ENCODE assay signal across 10 cellular contexts in genomic region chr16:15502041-15502725, GRCh38.
DNase-seq lines count a peak whose midpoint lies in the region; ATAC-seq, FAIRE-seq and TF ChIP-seq lines count a peak whose summit lies in the region.
"Had no signal": no experiment of that assay in that cellular context is flagged by ENCODE, and none has a peak within 500 bp of the region (broad histone marks: within the 10 kb centered on the region; RNA-seq: fewer than 3 reads in every experiment).

No MANE protein-coding gene starts in this region.

- H3F3A ChIP-seq in PC-3 (ENCODE audit: low read length, unreplicated experiment): no peaks in the 10 kb centered on the region

- H2AFZ ChIP-seq in PC-3 (ENCODE audit: low read length): peak overlapping the region; percentile 59

- H3K36me3 Mint-ChIP-seq in T-cell: no peaks in the 10 kb centered on the region

- no peaks in the 10 kb centered on the region for H3K27me3 ChIP-seq in PC-3 (ENCODE audit: low read length)
- H3K27me3 ChIP-seq in Peyer's patch: no peaks in the 10 kb centered on the region

- no peak overlapping the region for H3K4me3 ChIP-seq in PC-3 (ENCODE audit: low read length)
- no peak overlapping the region for H3K4me3 ChIP-seq in Peyer's patch
- H3K4me3 ChIP-seq in lower leg skin (ENCODE audit: low read depth, poor library complexity, severe bottlenecking): no peak overlapping the region

- H4K20me1 ChIP-seq in PC-3 (ENCODE audit: low read length): no peaks in the 10 kb centered on the region

- TF ChIP-seq CTCF in PC-3 (conservative IDR thresholded peaks at IDR 0.05; ENCODE audit: low read depth, low read length) (no peak), Peyer's patch (IDR thresholded peaks at IDR 0.05) (no peak), lower leg skin (IDR thresholded peaks at IDR 0.05) (no peak)

- H3K4me1 Mint-ChIP-seq in T-cell: no peaks in the 10 kb centered on the region

- peak overlapping the region; percentile 52 for H3K4me2 ChIP-seq in PC-3 (ENCODE audit: low read length)

- CTCF ChIA-PET in PC-3 (lab: Charles Lee): interaction anchor here (0.5 to 0.6 kb wide), 3 partner anchors 48 to 86 kb away, joined by 3 to 9 read pairs (median 3); no protein-coding TSS in a partner anchor
- CTCF ChIA-PET in T-cell (lab: Charles Lee): no interaction called here

- no peak overlapping the region for H3K9ac ChIP-seq in PC-3 (ENCODE audit: low read length)

- intact Hi-C loops in PC-3 (cut with micrococcal nuclease) (no loop called here), lower leg skin (cut with DNase I; ENCODE audit: low total_unique reads) (no loop called here)

- no peaks in the 10 kb centered on the region for H3K9me3 Mint-ChIP-seq in T-cell

- WGBS in lower leg skin, 2 donors: 54 to 56% methylated on average over 26 of the region's 26 CpGs

- H3K36me3 ChIP-seq in PC-3 (ENCODE audit: low read depth, low read length) (no peaks in the 10 kb centered on the region), Peyer's patch (no peaks in the 10 kb centered on the region)

- peak; percentile 84 for FAIRE-seq in H54 (lab: Jason Lieb, UNC)
- FAIRE-seq: GM18507 had no signal

- ATAC-seq in PC-3: peak; percentile 93
- peak; percentile 62 for ATAC-seq in esophagus mucosa
- no peak for ATAC-seq in HG02884 (IDR thresholded peaks at IDR 0.05; ENCODE audit: unreplicated experiment)
- no peak for ATAC-seq in T-cell (replicated peaks in 1 of 4)

- H3K9me2 ChIP-seq in PC-3 (replicated peaks; ENCODE audit: low read length): no peaks in the 10 kb centered on the region

- H3K4me3 Mint-ChIP-seq in T-cell: no peak overlapping the region

- H3K4me1 ChIP-seq in PC-3 (ENCODE audit: insufficient read depth, low read length): peaks cover 9% of the 10 kb centered on the region
- H3K4me1 ChIP-seq in Peyer's patch: peaks cover 0 to 1% (median 0%) of the 10 kb centered on the region in 4 donors

- H3K9me3 ChIP-seq in PC-3 (ENCODE audit: low read length) (no peaks in the 10 kb centered on the region), Peyer's patch (no peaks in the 10 kb centered on the region)

- no TSS peak for BruUV-seq in PC-3 (replicated peaks; lab: Mats Ljungman, UMichigan)

- TF ChIP-seq POLR2A in H54 (IDR thresholded peaks at IDR 0.05; ENCODE audit: low read depth, low read length) (no peak), Peyer's patch (IDR thresholded peaks at IDR 0.05) (no peak), lower leg skin (IDR thresholded peaks at IDR 0.05) (no peak)

- no peaks in the 10 kb centered on the region for H3K79me2 ChIP-seq in PC-3 (ENCODE audit: low read length)

- peaks cover 8 to 12% of the 10 kb centered on the region in 2 donors for H3K27me3 Mint-ChIP-seq in T-cell

- no peak overlapping the region for H3K27ac Mint-ChIP-seq in T-cell

- H3K27ac ChIP-seq in PC-3 (ENCODE audit: low read length) (peak overlapping the region; percentile 49), Peyer's patch (no peak overlapping the region)

- DNase-seq in H54 (ENCODE audit: insufficient read length, low spot score): peak; percentile 81
- peak; percentile 77 for DNase-seq in PC-3
- DNase-seq in renal cortical epithelial cell (ENCODE audit: low read depth): peak; percentile 83
- no peak for DNase-seq in Peyer's patch
- no peak for DNase-seq in T-cell
- no peak for DNase-seq in lower leg skin (ENCODE audit: low spot score in 2 of 2)
- DNase-seq: activated gamma-delta T cell treated with Interleukin-2 at 50 U/mL for 16 hours had no signal

- POLR2A ChIA-PET in PC-3 (lab: Charles Lee; ENCODE audit: unreplicated experiment): no interaction called here
- POLR2A ChIA-PET in T-cell (lab: Charles Lee): no interaction called here

Comparison
In these comparisons a context has a peak if more than half of its experiments do, and no peak if none do; other contexts are left out.
1. DNase-seq: peak in H54 (single experiment), PC-3 (single experiment) and renal cortical epithelial cell (single experiment); none in Peyer's patch (0 of 3), T-cell (0 of 34) and lower leg skin (0 of 2).
2. ATAC-seq: peak in PC-3 (single experiment) and esophagus mucosa (single experiment); none in HG02884 (single experiment) and T-cell (0 of 4).